ENCODE assay signal across 9 cellular contexts in the genomic region with DNA sequence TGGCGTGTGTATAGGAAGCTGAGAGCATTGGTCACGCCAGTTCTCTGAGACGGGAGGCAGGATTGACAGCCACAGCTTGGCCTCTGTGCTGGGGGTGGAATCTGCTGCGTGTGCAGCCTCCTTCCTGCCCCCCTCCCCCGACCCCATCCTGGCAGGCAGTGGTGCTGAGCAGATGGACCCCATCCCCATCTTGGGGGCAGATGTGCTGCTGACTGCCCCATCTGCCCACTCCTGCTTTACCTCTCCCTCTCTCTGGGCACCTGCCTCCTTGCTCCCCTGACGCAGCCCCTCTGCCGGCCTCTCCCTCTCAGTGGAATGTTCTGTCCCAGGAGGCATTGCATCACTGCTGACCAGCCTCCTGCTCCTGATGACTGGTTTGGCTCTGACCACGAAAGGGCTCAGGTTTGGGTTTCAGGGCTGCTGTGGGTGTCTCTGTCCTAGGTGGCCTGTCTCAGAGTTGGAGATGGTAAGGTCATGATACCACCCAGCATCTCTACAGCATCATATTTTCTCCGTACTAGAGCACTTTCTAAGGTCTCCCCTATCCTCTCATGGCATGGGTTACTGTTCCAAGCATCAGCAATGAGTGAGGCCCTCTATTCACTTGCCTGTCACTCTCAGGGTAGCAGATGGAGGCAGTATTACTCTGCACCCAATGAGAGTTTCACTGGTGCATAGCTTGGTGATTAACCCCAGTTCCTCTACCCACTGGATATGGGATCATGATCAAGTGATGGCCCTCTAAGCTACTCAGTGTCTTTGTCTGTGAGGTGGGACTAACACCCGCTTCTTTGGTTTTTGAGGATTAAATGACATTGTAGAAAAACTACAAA.
DNase-seq lines count a peak whose midpoint lies in the region; ATAC-seq and TF ChIP-seq lines count a peak whose summit lies in the region.
"Had no signal": no experiment of that assay in that cellular context is flagged by ENCODE, and none has a peak within 500 bp of the region (broad histone marks: within the 10 kb centered on the region; RNA-seq: fewer than 3 reads in every experiment).

No MANE protein-coding gene starts in this region.

- no peak overlapping the region for H3K4me2 ChIP-seq in HCT116 (ENCODE audit: low read length)
- peak overlapping the region; percentile 36 for H3K4me2 ChIP-seq in skeletal muscle satellite cell (ENCODE audit: low read length)

- no peak overlapping the region for H3K27ac ChIP-seq in HCT116 (ENCODE audit: low read depth, low read length)
- H3K27ac ChIP-seq in Panc1 (ENCODE audit: low read length) = no peak overlapping the region
- peak overlapping the region; percentile 31 to 79 (median 71) for H3K27ac ChIP-seq in heart right ventricle

- CTCF ChIA-PET in HCT116 (lab: Charles Lee) (no interaction called here), Panc1 (lab: Charles Lee) (no interaction called here)

- TF ChIP-seq POLR2A in HCT116 (IDR thresholded peaks at IDR 0.05; ENCODE audit: borderline replicate concordance, extremely low read depth, insufficient read depth, insufficient read length) = no peak

- H3K4me1 ChIP-seq in HCT116 (ENCODE audit: control insufficient read depth in 1 of 2, insufficient read depth in 2 of 2, low read length in 2 of 2) (no peaks in the 10 kb centered on the region), Panc1 (ENCODE audit: control insufficient read depth, insufficient read depth, low read length) (no peaks in the 10 kb centered on the region), heart right ventricle (peaks cover 6 to 75% (median 56%) of the 10 kb centered on the region in 9 donors), skeletal muscle satellite cell (ENCODE audit: control insufficient read depth, insufficient read depth, low read length) (peaks cover 11% of the 10 kb centered on the region)

- H3K9ac ChIP-seq in HCT116 (ENCODE audit: low read length) (no peak overlapping the region), skeletal muscle satellite cell (ENCODE audit: low read depth, low read length) (no peak overlapping the region)

- intact Hi-C loops in HCT116 (cut with micrococcal nuclease) (no loop called here), Panc1 (cut with micrococcal nuclease; ENCODE audit: unreplicated experiment) (no loop called here), heart right ventricle (cut with DNase I) (no loop called here)

- in situ Hi-C loops in Panc1 (cut with HindIII; ENCODE audit: low pct_unique_long_range_greater_than_20kb, low sequenced_read_pairs) = no loop called here

- WGBS in heart right ventricle, 2 donors = 36 to 40% methylated on average over 10 of the region's 10 CpGs

- ATAC-seq in HCT116 (peak; percentile 63), Panc1 (peak; percentile 72), heart right ventricle (peak; percentile 24 to 90 (median 72)), HG03342 (IDR thresholded peaks at IDR 0.05; ENCODE audit: unreplicated experiment) (no peak)

- no peaks in the 10 kb centered on the region for H3K79me2 ChIP-seq in HCT116 (ENCODE audit: insufficient read depth, low read length)

- H3K27me3 ChIP-seq in HCT116 (ENCODE audit: insufficient read depth, low read length) = peaks cover 7% of the 10 kb centered on the region
- peaks cover 9% of the 10 kb centered on the region; the same call in 1 of the 2 replicates for H3K27me3 ChIP-seq in Panc1 (ENCODE audit: control insufficient read depth, insufficient read depth, low read length)
- H3K27me3 ChIP-seq in heart right ventricle = no peaks in the 10 kb centered on the region
- peaks cover 19% of the 10 kb centered on the region for H3K27me3 ChIP-seq in skeletal muscle satellite cell (ENCODE audit: control insufficient read depth, insufficient read depth, low read length)

- H3K36me3 ChIP-seq in HCT116 (ENCODE audit: control insufficient read depth in 1 of 2, insufficient read depth in 2 of 2, low read length in 2 of 2) = no peaks in the 10 kb centered on the region
- H3K36me3 ChIP-seq in Panc1 (ENCODE audit: control insufficient read depth, insufficient read depth, low read length) = no peaks in the 10 kb centered on the region
- H3K36me3 ChIP-seq in heart right ventricle = no peaks in the 10 kb centered on the region
- no peaks in the 10 kb centered on the region for H3K36me3 ChIP-seq in skeletal muscle satellite cell (ENCODE audit: insufficient read depth, low read length)

- no peaks in the 10 kb centered on the region for H3K9me3 ChIP-seq in HCT116 (ENCODE audit: control insufficient read depth in 1 of 2, insufficient read depth in 1 of 2, low read depth in 1 of 2, low read length in 2 of 2)
- no peaks in the 10 kb centered on the region for H3K9me3 ChIP-seq in Panc1 (ENCODE audit: control insufficient read depth, insufficient read depth, low read depth, low read length)
- H3K9me3 ChIP-seq in heart right ventricle = no peaks in the 10 kb centered on the region
- no peaks in the 10 kb centered on the region for H3K9me3 ChIP-seq in skeletal muscle satellite cell (replicated peaks; ENCODE audit: low read length)

- no peak overlapping the region for H2AFZ ChIP-seq in HCT116 (ENCODE audit: low read depth, low read length, poor library complexity, severe bottlenecking)

- H3K9me2 ChIP-seq in HCT116 (ENCODE audit: insufficient read depth) = no peaks in the 10 kb centered on the region

- BruUV-seq in HCT116 (replicated peaks; lab: Mats Ljungman, UMichigan) (no TSS peak), Panc1 (replicated peaks; lab: Mats Ljungman, UMichigan) (no TSS peak)

- no peak overlapping the region for H3K4me3 ChIP-seq in HCT116 (replicated peaks in 1 of 2; ENCODE audit: low read depth in 1 of 2, low read length in 2 of 2)
- H3K4me3 ChIP-seq in Panc1 (ENCODE audit: low read depth in 2 of 2, low read length in 2 of 2) = no peak overlapping the region
- no peak overlapping the region for H3K4me3 ChIP-seq in heart right ventricle
- H3K4me3 ChIP-seq in skeletal muscle satellite cell (ENCODE audit: low read length) = no peak overlapping the region

- RAD21 ChIA-PET in HCT116 (lab: Charles Lee; ENCODE audit: low non-redundant PET in 1 of 2, low total read pairs in 2 of 2, uncharacterized antibody in 2 of 2, unreplicated experiment in 2 of 2) = no interaction called here

- TF ChIP-seq CTCF in HCT116 (IDR thresholded peaks at IDR 0.05 in 2 of 3, conservative IDR thresholded peaks at IDR 0.05 in 1 of 3; ENCODE audit: borderline replicate concordance in 1 of 3, insufficient read depth in 1 of 3, low read depth in 2 of 3, low read length in 2 of 3) = no peak
- no peak for TF ChIP-seq CTCF in Panc1 (IDR thresholded peaks at IDR 0.05)
- no peak for TF ChIP-seq CTCF in heart right ventricle (IDR thresholded peaks at IDR 0.05)

- DNase-seq in HCT116 (ENCODE audit: low read depth, low spot score) (no peak), Panc1 (ENCODE audit: low read depth, low spot score) (no peak), heart right ventricle (peak in 1 of 2 donors; percentile 34), GM19238 (ENCODE audit: insufficient read length, low spot score) (no peak), T-helper 9 cell (no peak)
- DNase-seq: stimulated activated CD4-positive, alpha-beta T cell treated with anti-CD3 and anti-CD28 coated beads, Interleukin-1b, Interleukin-23, amount 100 ng/mL, for 48 hours; substantia nigra had no signal

- no peak for TF ChIP-seq RAD21 in HCT116 (IDR thresholded peaks at IDR 0.05; ENCODE audit: low read depth)

- no peaks in the 10 kb centered on the region for H4K20me1 ChIP-seq in HCT116 (ENCODE audit: insufficient read depth)

- POLR2A ChIA-PET in HCT116 (lab: Charles Lee) (interaction anchor here (0.5 kb wide), 1 partner anchor 186 kb away, joined by 3 read pairs; no protein-coding TSS in a partner anchor), Panc1 (lab: Charles Lee) (no interaction called here)

TF ChIP-seq in HCT116, 20 proteins besides CTCF, POLR2A, EP300 and RAD21:
- TF ChIP-seq REST (IDR thresholded peaks at IDR 0.05; ENCODE audit: low read depth) (no peak), MAX (IDR thresholded peaks at IDR 0.05) (no peak), POLR2AphosphoS5 (IDR thresholded peaks at IDR 0.05; ENCODE audit: low read depth, low read length) (no peak)

Comparison
In these comparisons a context has a peak if more than half of its experiments do, and no peak if none do; other contexts are left out.
1. H3K27ac ChIP-seq: peak in heart right ventricle (10 of 10); none in HCT116 (single experiment) and Panc1 (single experiment).